Comparison of ENCODE assay signal across 17 cellular contexts in genomic region chr1:175683491-175684175, GRCh38. TPM values are rescaled to one million over a fixed set of nuclear protein-coding genes. Genes with fewer than 3 reads are reported as not detected.
DNase-seq lines count a peak whose midpoint lies in the region; ATAC-seq and TF ChIP-seq lines count a peak whose summit lies in the region.
"Had no signal": no experiment of that assay in that cellular context is flagged by ENCODE, and none has a peak within 500 bp of the region (broad histone marks: within the 10 kb centered on the region; RNA-seq: fewer than 3 reads in every experiment).

No MANE protein-coding gene starts in this region.

- H3K9ac ChIP-seq in endodermal cell (ENCODE audit: extremely low read depth, low read length, poor library complexity, severe bottlenecking) (no peak overlapping the region), neural cell (ENCODE audit: low read length) (peak overlapping the region; percentile 17)
- H3K9ac ChIP-seq: BLaER1 treated with 17β-estradiol and CSF1 and Interleukin-3, amounts not matched to agents 10 nM and 100 nM had no signal

- H3K9me3 Mint-ChIP-seq in endodermal cell, result no peaks in the 10 kb centered on the region
- H3K9me3 Mint-ChIP-seq: CD4-positive, CD25-positive, alpha-beta regulatory T cell had no signal

- no peaks in the 10 kb centered on the region for H3F3A ChIP-seq in neural cell (ENCODE audit: insufficient read depth, low read length, poor library complexity, severe bottlenecking)

- TF ChIP-seq RAD21 in neural cell (conservative IDR thresholded peaks at IDR 0.05), result no peak

- no peak overlapping the region for H3K27ac ChIP-seq in endodermal cell (ENCODE audit: low read depth, low read length)
- peak overlapping the region; percentile 43 for H3K27ac ChIP-seq in neural cell (ENCODE audit: low read length)
- H3K27ac ChIP-seq: BLaER1 treated with 17β-estradiol and CSF1 and Interleukin-3, amounts not matched to agents 10 nM and 100 nM had no signal

- no peaks in the 10 kb centered on the region for H3K9me3 ChIP-seq in endodermal cell (ENCODE audit: control insufficient read depth, low read length)
- no peaks in the 10 kb centered on the region for H3K9me3 ChIP-seq in neural cell (ENCODE audit: low read length)
- H3K9me3 ChIP-seq: BLaER1 treated with 17β-estradiol and CSF1 and Interleukin-3, amounts not matched to agents 10 nM and 100 nM; HAP-1 had no signal

- peaks cover 24% of the 10 kb centered on the region for H3K4me1 ChIP-seq in endodermal cell (ENCODE audit: control insufficient read depth, insufficient read depth, low read length)
- H3K4me1 ChIP-seq: HAP-1 had no signal

- no peaks in the 10 kb centered on the region for H4K20me1 ChIP-seq in neural cell (ENCODE audit: insufficient read depth)
- H4K20me1 ChIP-seq: BLaER1 treated with 17β-estradiol and CSF1 and Interleukin-3, amounts not matched to agents 10 nM and 100 nM had no signal

- DNase-seq in NCI-H146 treated with DMSO at 0.1 percent for 48 hours (lab: John Stamatoyannopoulos, UW; ENCODE audit: unreplicated experiment) (peak; percentile 30), endodermal cell (peak; percentile 74), epidermal melanocyte (ENCODE audit: insufficient read length, low spot score) (no peak), NCI-H187 (lab: John Stamatoyannopoulos, UW) (no peak)
- DNase-seq: ACHN; CD4-positive, CD25-positive, alpha-beta regulatory T cell had no signal

- no peak overlapping the region for H3K4me3 ChIP-seq in endodermal cell (ENCODE audit: low read length)
- H3K4me3 ChIP-seq in neural cell (ENCODE audit: low read length), result no peak overlapping the region
- H3K4me3 ChIP-seq: BLaER1 treated with 17β-estradiol and CSF1 and Interleukin-3, amounts not matched to agents 10 nM and 100 nM; GM12878; HAP-1 had no signal

- H3K27ac Mint-ChIP-seq in endodermal cell, result no peak overlapping the region
- H3K27ac Mint-ChIP-seq: CD4-positive, CD25-positive, alpha-beta regulatory T cell had no signal

- TF ChIP-seq CTCF in GM12872 (IDR thresholded peaks at IDR 0.05; ENCODE audit: insufficient read depth, low read depth, low read length), result 0 out of 3 replicates have a peak, but pooled peaks have one; percentile 2
- TF ChIP-seq CTCF in endodermal cell (conservative IDR thresholded peaks at IDR 0.05), result no peak
- no peak for TF ChIP-seq CTCF in neural cell (IDR thresholded peaks at IDR 0.05; ENCODE audit: poor library complexity, severe bottlenecking)

- peaks cover 14% of the 10 kb centered on the region for H3K27me3 Mint-ChIP-seq in endodermal cell (ENCODE audit: insufficient read depth)

- H3K36me3 ChIP-seq in endodermal cell (ENCODE audit: control insufficient read depth, insufficient read depth, low read length) (no peaks in the 10 kb centered on the region), neural cell (ENCODE audit: insufficient read depth, low read length) (no peaks in the 10 kb centered on the region)
- H3K36me3 ChIP-seq: BLaER1 treated with 17β-estradiol and CSF1 and Interleukin-3, amounts not matched to agents 10 nM and 100 nM; HAP-1 had no signal

- TF ChIP-seq EP300 in neural cell (conservative IDR thresholded peaks at IDR 0.05; ENCODE audit: poor library complexity, severe bottlenecking), result no peak

- ATAC-seq in GM18907 (IDR thresholded peaks at IDR 0.05; ENCODE audit: unreplicated experiment), result no peak
- ATAC-seq in GM18502 (IDR thresholded peaks at IDR 0.05; ENCODE audit: poor library complexity, unreplicated experiment), result no peak
- ATAC-seq: GM12878 had no signal

- 85% methylated on average over 2 of the region's 2 CpGs for WGBS in endodermal cell (ENCODE audit: insufficient coverage in 1 of 2, insufficient read length in 1 of 2), 2 experiments

- no peaks in the 10 kb centered on the region for H3K9me2 ChIP-seq in neural cell (ENCODE audit: insufficient read depth, low read length)

- H2AFZ ChIP-seq in neural cell (ENCODE audit: low read depth, low read length), result no peak overlapping the region

- no peaks in the 10 kb centered on the region for H3K36me3 Mint-ChIP-seq in endodermal cell (ENCODE audit: low read depth)
- H3K36me3 Mint-ChIP-seq: CD4-positive, CD25-positive, alpha-beta regulatory T cell had no signal

- H3K4me1 Mint-ChIP-seq in endodermal cell, result peaks cover 38% of the 10 kb centered on the region
- H3K4me1 Mint-ChIP-seq: CD4-positive, CD25-positive, alpha-beta regulatory T cell had no signal

- no peaks in the 10 kb centered on the region for H3K79me2 ChIP-seq in neural cell (replicated peaks; ENCODE audit: insufficient read depth, low read length)

- H3K4me3 Mint-ChIP-seq in endodermal cell, result no peak overlapping the region
- H3K4me3 Mint-ChIP-seq: CD4-positive, CD25-positive, alpha-beta regulatory T cell had no signal

- no peak overlapping the region for H3K4me2 ChIP-seq in neural cell (ENCODE audit: low read length)
- H3K4me2 ChIP-seq: BLaER1 treated with 17β-estradiol and CSF1 and Interleukin-3, amounts not matched to agents 10 nM and 100 nM had no signal

- H3K27me3 ChIP-seq in endodermal cell (ENCODE audit: control insufficient read depth, insufficient read depth, low read length, poor library complexity, severe bottlenecking) (no peaks in the 10 kb centered on the region), neural cell (ENCODE audit: insufficient read depth, low read depth, low read length) (no peaks in the 10 kb centered on the region)
- H3K27me3 ChIP-seq: BLaER1 treated with 17β-estradiol and CSF1 and Interleukin-3, amounts not matched to agents 10 nM and 100 nM had no signal

TF ChIP-seq in neural cell, 6 proteins besides CTCF, POLR2A, EP300 and RAD21:
- TF ChIP-seq SMC3 (conservative IDR thresholded peaks at IDR 0.05; ENCODE audit: poor library complexity) (no peak), TAF1 (IDR thresholded peaks at IDR 0.05; ENCODE audit: low read depth) (no peak), MXI1 (conservative IDR thresholded peaks at IDR 0.05; ENCODE audit: poor library complexity, severe bottlenecking) (no peak), POLR2AphosphoS5 (IDR thresholded peaks at IDR 0.05) (no peak), REST (IDR thresholded peaks at IDR 0.05; ENCODE audit: borderline replicate concordance) (no peak), EZH2 (IDR thresholded peaks at IDR 0.05; ENCODE audit: borderline replicate concordance, insufficient read depth, low read length, poor library complexity, severe bottlenecking) (no peak)

RNA-seq across cellular contexts. Expression of gene TNR, which starts 59.8 kb away (rescaled TPM):
- 1 to 10 TPM in 1 of 2 donors, under 1 TPM in 1; 0.62 to 3.2 TPM for total RNA-seq in endodermal cell
- polyA plus RNA-seq in endodermal cell (2013, experiment 1 of 2), result 0.04 TPM
- 0.08 TPM for polyA plus RNA-seq in endodermal cell (2013, experiment 2 of 2)
- 1.4 and 2.1 TPM in 2 replicates for polyA plus RNA-seq in neural cell
- polyA minus RNA-seq in neural cell, result 3.9 and 5.6 TPM in 2 replicates
- total RNA-seq: A172; CD4-positive, CD25-positive, alpha-beta regulatory T cell; Daoy; H1; HT-29 had no signal
- polyA plus RNA-seq: CD4-positive, CD25-positive, alpha-beta regulatory T cell had no signal

Comparison
In these comparisons a context has a peak if more than half of its experiments do, and no peak if none do; other contexts are left out.
1. DNase-seq: peak in NCI-H146 treated with DMSO at 0.1 percent for 48 hours (single experiment) and endodermal cell (single experiment); none in epidermal melanocyte (single experiment) and NCI-H187 (0 of 2).